13 cellular contexts compared by ENCODE assay signal in genomic region chr11:74278721-74279148, GRCh38. TPM values are rescaled to one million over a fixed set of nuclear protein-coding genes. Genes with fewer than 3 reads are reported as not detected.
DNase-seq lines count a peak whose midpoint lies in the region; ATAC-seq, FAIRE-seq and TF ChIP-seq lines count a peak whose summit lies in the region.
"Had no signal": no experiment of that assay in that cellular context is flagged by ENCODE, and none has a peak within 500 bp of the region (broad histone marks: within the 10 kb centered on the region; RNA-seq: fewer than 3 reads in every experiment).

No MANE protein-coding gene starts in this region.

- TF ChIP-seq CTCF in omental fat pad (IDR thresholded peaks at IDR 0.05) = no peak

- ATAC-seq in omental fat pad (ENCODE audit: low FRiP score) = peak; percentile 94
- no peak for ATAC-seq in GM18861 (IDR thresholded peaks at IDR 0.05; ENCODE audit: unreplicated experiment)
- ATAC-seq in GM19328 (IDR thresholded peaks at IDR 0.05; ENCODE audit: unreplicated experiment) = no peak

- DNase-seq in AG08395 (ENCODE audit: low spot score) (peak; percentile 87), RCC 7860 (ENCODE audit: low spot score) (peak; percentile 88), fibroblast of gingiva (ENCODE audit: low read depth) (peak; percentile 92), omental fat pad (ENCODE audit: low spot score) (peak; percentile 75), DMS 273 treated with DMSO at 0.1 percent for 48 hours (lab: John Stamatoyannopoulos, UW) (no peak)
- DNase-seq in activated CD4-positive, alpha-beta T cell treated with anti-CD3 and anti-CD28 coated beads for 4 hours = no peak
- DNase-seq: activated effector memory CD4-positive, alpha-beta T cell treated with anti-CD3 and anti-CD28 coated beads, Interleukin-2, amount 50 U/mL, for 16 hours; CD4-positive, CD25-positive, alpha-beta regulatory T cell; H7; NCI-H524 treated with DMSO at 0.1 percent for 48 hours had no signal

- FAIRE-seq in RCC 7860 (lab: Jason Lieb, UNC) = peak; percentile 67
- FAIRE-seq: TTC549 had no signal

RNA-seq across cellular contexts. Expression of gene P4HA3, which starts 32.7 kb away (rescaled TPM):
- total RNA-seq in omental fat pad = 1 to 10 TPM in 2 of 4 donors, under 1 TPM in 2; 0.50 to 4.4 (median 1.6) TPM
- total RNA-seq: CD4-positive, CD25-positive, alpha-beta regulatory T cell had no signal

Comparison
In these comparisons a context has a peak if more than half of its experiments do, and no peak if none do; other contexts are left out.
1. DNase-seq: peak in AG08395 (single experiment), RCC 7860 (single experiment), fibroblast of gingiva (single experiment) and omental fat pad (single experiment); none in DMS 273 treated with DMSO at 0.1 percent for 48 hours (single experiment) and activated CD4-positive, alpha-beta T cell treated with anti-CD3 and anti-CD28 coated beads for 4 hours (0 of 2).